In the genomic region with DNA sequence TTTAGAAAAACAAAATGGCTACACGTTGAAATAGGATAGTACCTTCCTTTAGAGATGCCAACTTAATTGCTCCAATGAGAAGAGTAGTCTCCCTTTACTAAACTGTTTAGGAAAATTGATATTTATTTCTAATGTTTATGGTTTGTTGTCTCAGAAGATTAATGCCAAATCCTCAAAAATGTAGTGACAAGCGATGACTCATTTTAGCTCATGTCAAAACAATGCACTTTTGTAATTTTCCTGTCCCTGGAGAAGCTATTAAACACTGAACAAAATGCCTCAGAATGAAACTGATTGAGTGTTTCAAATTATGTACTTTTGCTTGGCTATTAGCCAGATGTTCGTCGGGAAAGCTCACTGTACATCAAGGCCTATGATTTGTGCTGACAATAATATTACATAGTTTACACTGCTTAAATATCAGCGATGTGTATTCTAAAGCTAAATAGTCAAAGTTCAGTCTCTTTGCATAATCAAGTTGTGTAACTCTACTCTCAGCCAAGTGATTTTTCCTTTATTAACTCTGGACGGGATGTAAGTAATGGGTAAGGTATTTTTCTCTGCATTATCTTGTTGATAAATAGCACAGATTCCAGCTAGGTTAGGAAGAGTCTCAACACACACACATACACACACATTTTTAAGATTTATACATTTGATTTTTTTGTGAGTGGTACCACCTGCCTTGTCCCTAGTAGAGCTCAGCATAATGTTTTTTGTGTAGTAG, we compare ENCODE assay signal across 10 cellular contexts.
DNase-seq lines count a peak whose midpoint lies in the region; ATAC-seq and TF ChIP-seq lines count a peak whose summit lies in the region.
"Had no signal": no experiment of that assay in that cellular context is flagged by ENCODE, and none has a peak within 500 bp of the region (broad histone marks: within the 10 kb centered on the region; RNA-seq: fewer than 3 reads in every experiment).

No MANE protein-coding gene starts in this region.

- H3K27me3 ChIP-seq in heart left ventricle (no peaks in the 10 kb centered on the region), suprapubic skin (no peaks in the 10 kb centered on the region)

- intact Hi-C loops in heart left ventricle (cut with DNase I), result no loop called here

- WGBS in heart left ventricle, 4 donors, result 33 to 55% (median 43%) methylated on average over 6 of the region's 6 CpGs
- WGBS in suprapubic skin, result 11% methylated on average over 6 of the region's 6 CpGs

- TF ChIP-seq CTCF in heart left ventricle (IDR thresholded peaks at IDR 0.05), result no peak
- TF ChIP-seq CTCF in suprapubic skin (IDR thresholded peaks at IDR 0.05), result no peak

- H3K36me3 ChIP-seq in heart left ventricle, result no peaks in the 10 kb centered on the region
- no peaks in the 10 kb centered on the region for H3K36me3 ChIP-seq in suprapubic skin

- DNase-seq in DMS 273 (lab: John Stamatoyannopoulos, UW; ENCODE audit: unreplicated experiment) (peak; percentile 13), DMS 273 treated with DMSO at 0.1 percent for 48 hours (lab: John Stamatoyannopoulos, UW) (no peak), heart left ventricle (no peak), suprapubic skin (ENCODE audit: low spot score in 2 of 2) (no peak), NCI-H2081 treated with DMSO at 0.1 percent for 48 hours (lab: John Stamatoyannopoulos, UW) (no peak)
- no peak for DNase-seq in activated T-cell treated with anti-CD3 and anti-CD28 coated beads, Interleukin-2, amount 50 U/mL, for 1 hour
- DNase-seq: nucleus accumbens had no signal

- ATAC-seq in SK-N-SH treated with all-trans-retinoic acid at 6 μM for 48 hours (peak; percentile 75), heart left ventricle (peak; percentile 45 to 75 (median 56)), GM18861 (IDR thresholded peaks at IDR 0.05; ENCODE audit: unreplicated experiment) (no peak)

- H3K27ac ChIP-seq in heart left ventricle, result peak overlapping the region in 11 of 12 donors; percentile 6 to 69 (median 42)
- peak overlapping the region; percentile 24 for H3K27ac ChIP-seq in suprapubic skin
- H3K27ac ChIP-seq: 22Rv1 had no signal

- H3K4me3 ChIP-seq in heart left ventricle, result peak overlapping the region in 3 of 12 donors; percentile 3 to 6 (median 5)
- no peak overlapping the region for H3K4me3 ChIP-seq in suprapubic skin

- no peak for TF ChIP-seq EP300 in suprapubic skin (IDR thresholded peaks at IDR 0.05)

- H3K4me1 ChIP-seq in heart left ventricle, result peaks cover 0 to 31% (median 12%) of the 10 kb centered on the region in 12 donors
- H3K4me1 ChIP-seq in suprapubic skin, result peaks cover 32% of the 10 kb centered on the region

- TF ChIP-seq POLR2A in heart left ventricle (IDR thresholded peaks at IDR 0.05), result no peak
- TF ChIP-seq POLR2A in suprapubic skin (IDR thresholded peaks at IDR 0.05), result no peak

- H3K9me3 ChIP-seq in heart left ventricle, result no peaks in the 10 kb centered on the region
- H3K9me3 ChIP-seq in suprapubic skin, result no peaks in the 10 kb centered on the region

TF ChIP-seq in SK-N-SH treated with all-trans-retinoic acid at 6 μM for 48 hours, 23 proteins besides CTCF, POLR2A, EP300 and RAD21:
- TF ChIP-seq ZNF565 (CRISPR knock-in tag; conservative IDR thresholded peaks at IDR 0.05; ENCODE audit: low read depth) (0 out of 2 replicates have a peak, but pooled peaks have one; percentile 11), PPARA (CRISPR knock-in tag; IDR thresholded peaks at IDR 0.05; ENCODE audit: borderline replicate concordance) (no peak), RARB (CRISPR knock-in tag; IDR thresholded peaks at IDR 0.05) (peak; percentile 78; the same call in 1 of the 2 replicates), ESRRG (CRISPR knock-in tag; IDR thresholded peaks at IDR 0.05) (no peak), ZFP30 (CRISPR knock-in tag; IDR thresholded peaks at IDR 0.05) (no peak), GLIS3 (CRISPR knock-in tag; IDR thresholded peaks at IDR 0.05) (no peak), ISL1 (CRISPR knock-in tag; IDR thresholded peaks at IDR 0.05) (peak; percentile 97), CSDC2 (CRISPR knock-in tag; IDR thresholded peaks at IDR 0.05) (no peak), TOX (CRISPR knock-in tag; IDR thresholded peaks at IDR 0.05; ENCODE audit: borderline replicate concordance) (peak; percentile 91), ZC3H10 (CRISPR knock-in tag; IDR thresholded peaks at IDR 0.05) (peak; percentile 67; the same call in 1 of the 2 replicates), TCF4 (CRISPR knock-in tag; IDR thresholded peaks at IDR 0.05; ENCODE audit: borderline replicate concordance) (no peak)
- TF ChIP-seq, protein P1, sequence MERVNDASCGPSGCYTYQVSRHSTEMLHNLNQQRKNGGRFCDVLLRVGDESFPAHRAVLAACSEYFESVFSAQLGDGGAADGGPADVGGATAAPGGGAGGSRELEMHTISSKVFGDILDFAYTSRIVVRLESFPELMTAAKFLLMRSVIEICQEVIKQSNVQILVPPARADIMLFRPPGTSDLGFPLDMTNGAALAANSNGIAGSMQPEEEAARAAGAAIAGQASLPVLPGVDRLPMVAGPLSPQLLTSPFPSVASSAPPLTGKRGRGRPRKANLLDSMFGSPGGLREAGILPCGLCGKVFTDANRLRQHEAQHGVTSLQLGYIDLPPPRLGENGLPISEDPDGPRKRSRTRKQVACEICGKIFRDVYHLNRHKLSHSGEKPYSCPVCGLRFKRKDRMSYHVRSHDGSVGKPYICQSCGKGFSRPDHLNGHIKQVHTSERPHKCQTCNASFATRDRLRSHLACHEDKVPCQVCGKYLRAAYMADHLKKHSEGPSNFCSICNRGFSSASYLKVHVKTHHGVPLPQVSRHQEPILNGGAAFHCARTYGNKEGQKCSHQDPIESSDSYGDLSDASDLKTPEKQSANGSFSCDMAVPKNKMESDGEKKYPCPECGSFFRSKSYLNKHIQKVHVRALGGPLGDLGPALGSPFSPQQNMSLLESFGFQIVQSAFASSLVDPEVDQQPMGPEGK (CRISPR knock-in tag; IDR thresholded peaks at IDR 0.05; ENCODE audit: borderline replicate concordance), result peak; percentile 56; the same call in 1 of the 2 replicates
- TF ChIP-seq, protein P2, sequence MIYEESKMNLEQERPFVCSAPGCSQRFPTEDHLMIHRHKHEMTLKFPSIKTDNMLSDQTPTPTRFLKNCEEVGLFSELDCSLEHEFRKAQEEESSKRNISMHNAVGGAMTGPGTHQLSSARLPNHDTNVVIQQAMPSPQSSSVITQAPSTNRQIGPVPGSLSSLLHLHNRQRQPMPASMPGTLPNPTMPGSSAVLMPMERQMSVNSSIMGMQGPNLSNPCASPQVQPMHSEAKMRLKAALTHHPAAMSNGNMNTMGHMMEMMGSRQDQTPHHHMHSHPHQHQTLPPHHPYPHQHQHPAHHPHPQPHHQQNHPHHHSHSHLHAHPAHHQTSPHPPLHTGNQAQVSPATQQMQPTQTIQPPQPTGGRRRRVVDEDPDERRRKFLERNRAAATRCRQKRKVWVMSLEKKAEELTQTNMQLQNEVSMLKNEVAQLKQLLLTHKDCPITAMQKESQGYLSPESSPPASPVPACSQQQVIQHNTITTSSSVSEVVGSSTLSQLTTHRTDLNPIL (CRISPR knock-in tag; IDR thresholded peaks at IDR 0.05; ENCODE audit: low read depth), result peak; percentile 96
